In genomic region chr3:46677096-46677702, GRCh38 we compare ENCODE assay signal across 1 cellular context.
TF ChIP-seq lines count a peak whose summit lies in the region.

No MANE protein-coding gene starts in this region.

TF ChIP-seq in K562, 482 proteins besides CTCF, POLR2A, EP300 and RAD21 (continued from another document):
- TF ChIP-seq ZBTB40 (IDR thresholded peaks at IDR 0.05) (no peak), ZBTB40 (CRISPR knock-in tag; IDR thresholded peaks at IDR 0.05) (no peak), RB1 (IDR thresholded peaks at IDR 0.05; ENCODE audit: low read depth) (no peak), ID3 (CRISPR knock-in tag; IDR thresholded peaks at IDR 0.05) (no peak), ID3 (tag; IDR thresholded peaks at IDR 0.05) (no peak), ZBTB12 (CRISPR knock-in tag; IDR thresholded peaks at IDR 0.05) (no peak), GABPB1 (CRISPR knock-in tag; IDR thresholded peaks at IDR 0.05) (no peak), RBM22 (IDR thresholded peaks at IDR 0.05; ENCODE audit: low read depth, low read length, poor library complexity, severe bottlenecking) (no peak), TCF7 (IDR thresholded peaks at IDR 0.05; ENCODE audit: borderline replicate concordance) (no peak), TAF15 (IDR thresholded peaks at IDR 0.05; ENCODE audit: low read depth, low read length) (no peak), KLF13 (tag; IDR thresholded peaks at IDR 0.05; ENCODE audit: borderline replicate concordance, low read depth) (no peak), PRDM10 (IDR thresholded peaks at IDR 0.05; ENCODE audit: partially characterized antibody) (peak; percentile 97)
